ENCODE assay signal across 22 cellular contexts in genomic region chr15:38682363-38682762, GRCh38.
DNase-seq lines count a peak whose midpoint lies in the region; ATAC-seq, FAIRE-seq and TF ChIP-seq lines count a peak whose summit lies in the region.
"Had no signal": no experiment of that assay in that cellular context is flagged by ENCODE, and none has a peak within 500 bp of the region (broad histone marks: within the 10 kb centered on the region; RNA-seq: fewer than 3 reads in every experiment).

No MANE protein-coding gene starts in this region.

- H3K9me3 ChIP-seq in Loucy (ENCODE audit: insufficient read depth, low read depth, low read length) (no peaks in the 10 kb centered on the region), K562 (replicated peaks; ENCODE audit: control insufficient read depth, insufficient read depth, low read depth, low read length) (no peaks in the 10 kb centered on the region), vagina (no peaks in the 10 kb centered on the region)
- H3K9me3 ChIP-seq: SJCRH30 had no signal

- no peaks in the 10 kb centered on the region; the same call in 1 of the 2 replicates for H3F3A ChIP-seq in Loucy (ENCODE audit: low read depth)

- no peaks in the 10 kb centered on the region for H4K20me1 ChIP-seq in Loucy (ENCODE audit: insufficient read depth, low read length, poor library complexity, severe bottlenecking)
- H4K20me1 ChIP-seq in K562 (replicated peaks; ENCODE audit: control insufficient read depth, insufficient read depth, low read length), result no peaks in the 10 kb centered on the region

- no peak for ATAC-seq in stimulated activated naive CD8-positive, alpha-beta T cell treated with anti-CD3 and anti-CD28 coated beads, Interleukin-15, amount 100 ng/mL, for 72 hours
- ATAC-seq in K562, result no peak
- ATAC-seq: GM23338, HCT116 had no signal

- WGBS in K562 (ENCODE audit: insufficient coverage, low coverage, missing lambda C conversion rate), result 0% methylated on average over 3 of the region's 3 CpGs

- no peaks in the 10 kb centered on the region for H3K9me3 Mint-ChIP-seq in stimulated activated naive CD8-positive, alpha-beta T cell treated with anti-CD3 and anti-CD28 coated beads, Interleukin-15, Interleukin-2, amounts not matched to agents 100 ng/mL and 50 ng/mL, for 24 hours
- peaks cover 5 to 10% of the 10 kb centered on the region in 2 donors for H3K9me3 Mint-ChIP-seq in stimulated activated naive CD8-positive, alpha-beta T cell treated with anti-CD3 and anti-CD28 coated beads, Interleukin-15, amount 100 ng/mL, for 72 hours

- BruUV-seq in K562 (replicated peaks; lab: Mats Ljungman, UMichigan), result no TSS peak

- TF ChIP-seq POLR2A in K562 (conservative IDR thresholded peaks at IDR 0.05), result no peak
- TF ChIP-seq POLR2A in vagina (IDR thresholded peaks at IDR 0.05), result no peak

- H3K4me1 Mint-ChIP-seq in stimulated activated naive CD8-positive, alpha-beta T cell treated with anti-CD3 and anti-CD28 coated beads, Interleukin-15, Interleukin-2, amounts not matched to agents 100 ng/mL and 50 ng/mL, for 24 hours (ENCODE audit: low read depth), result peaks cover 60% of the 10 kb centered on the region
- peaks cover 81% of the 10 kb centered on the region for H3K4me1 Mint-ChIP-seq in stimulated activated naive CD8-positive, alpha-beta T cell treated with anti-CD3 and anti-CD28 coated beads, Interleukin-15, amount 100 ng/mL, for 72 hours

- intact Hi-C loops in K562 (cut with micrococcal nuclease) (loop anchor here (5.0 kb wide), 3 partner anchors 40 to 245 kb away; partner anchors contain the start of gene RASGRP1), vagina (cut with DNase I) (no loop called here)

- no peak overlapping the region for H3K4me3 Mint-ChIP-seq in stimulated activated naive CD8-positive, alpha-beta T cell treated with anti-CD3 and anti-CD28 coated beads, Interleukin-15, Interleukin-2, amounts not matched to agents 100 ng/mL and 50 ng/mL, for 24 hours
- H3K4me3 Mint-ChIP-seq in stimulated activated naive CD8-positive, alpha-beta T cell treated with anti-CD3 and anti-CD28 coated beads, Interleukin-15, amount 100 ng/mL, for 72 hours, result no peak overlapping the region
- H3K4me3 Mint-ChIP-seq: CD14-positive monocyte, GM23338 had no signal

- peak overlapping the region; percentile 54 for H3K9ac ChIP-seq in Loucy (ENCODE audit: low read depth, low read length, poor library complexity, severe bottlenecking)
- no peak overlapping the region for H3K9ac ChIP-seq in K562 (ENCODE audit: insufficient read depth in 1 of 2, low read depth in 2 of 2, low read length in 2 of 2)

- no peaks in the 10 kb centered on the region for H3K36me3 Mint-ChIP-seq in stimulated activated naive CD8-positive, alpha-beta T cell treated with anti-CD3 and anti-CD28 coated beads, Interleukin-15, Interleukin-2, amounts not matched to agents 100 ng/mL and 50 ng/mL, for 24 hours (ENCODE audit: low read depth)
- H3K36me3 Mint-ChIP-seq: CD14-positive monocyte had no signal

- no peaks in the 10 kb centered on the region for H3K79me2 ChIP-seq in Loucy (ENCODE audit: insufficient read depth, low read length)
- H3K79me2 ChIP-seq in K562 (ENCODE audit: control insufficient read depth, insufficient read depth, low read length), result no peaks in the 10 kb centered on the region

- CTCF ChIA-PET in K562 (lab: Yijun Ruan, JAX; ENCODE audit: low intra/inter-chr PET ratio), result interaction anchor here (0.6 to 1.2 kb wide), 2 partner anchors 687 to 813 kb away, joined by 3 read pairs; no protein-coding TSS in a partner anchor

- H3K4me2 ChIP-seq in Loucy (ENCODE audit: low read depth, low read length, poor library complexity, severe bottlenecking) (peak overlapping the region; percentile 39), K562 (ENCODE audit: insufficient read depth, low read length) (no peak overlapping the region)
- H3K4me2 ChIP-seq: GM23338, PC-9 had no signal

- DNase-seq in stimulated activated naive CD8-positive, alpha-beta T cell treated with anti-CD3 and anti-CD28 coated beads, Interleukin-15, amount 100 ng/mL, for 72 hours, result no peak
- DNase-seq in K562 (ENCODE audit: extremely low read depth in 1 of 4, low spot score in 3 of 4), result no peak
- DNase-seq in D721Med (ENCODE audit: insufficient read length, low spot score), result no peak
- DNase-seq in vagina (ENCODE audit: extremely low spot score in 2 of 2), result no peak
- DNase-seq in EL, result no peak
- DNase-seq: COR-L47, DMS153, MV-4-11, NCI-H1417, NCI-H187 treated with DMSO at 0.1 percent for 48 hours, NCI-H2227 treated with DMSO at 0.1 percent for 48 hours, NCI-H510A treated with DMSO at 0.1 percent for 48 hours, NCI-H774, PC-9, SJCRH30 had no signal

- no peak for TF ChIP-seq RAD21 in K562 (CRISPR knock-in tag; conservative IDR thresholded peaks at IDR 0.05 in 1 of 2, IDR thresholded peaks at IDR 0.05 in 1 of 2)

- H3K4me3 ChIP-seq in Loucy (ENCODE audit: low read length, poor library complexity, severe bottlenecking) (no peak overlapping the region), K562 (no peak overlapping the region), vagina (no peak overlapping the region)
- H3K4me3 ChIP-seq: GM23338, PC-9, SJCRH30 had no signal

- H3K27me3 ChIP-seq in Loucy (ENCODE audit: insufficient read depth, low read length, poor library complexity, severe bottlenecking), result no peaks in the 10 kb centered on the region
- H3K27me3 ChIP-seq in K562 (ENCODE audit: control insufficient read depth in 2 of 2, insufficient read depth in 2 of 2, low read length in 2 of 2), result peaks cover 0 to 2% of the 10 kb centered on the region in 2 experiments; a peak in 1 of 5 replicates
- H3K27me3 ChIP-seq in vagina, result no peaks in the 10 kb centered on the region

- no peak for FAIRE-seq in K562 (lab: Jason Lieb, UNC)
- FAIRE-seq in D721Med (lab: Jason Lieb, UNC), result no peak
- FAIRE-seq: GM12891, HTR-8/SVneo had no signal

- H2AFZ ChIP-seq in Loucy (ENCODE audit: low read length), result 0 out of 2 replicates have a peak overlapping the region, but pooled peaks have one; percentile 26
- H2AFZ ChIP-seq in K562 (ENCODE audit: low read depth, low read length), result no peak overlapping the region
- H2AFZ ChIP-seq: GM23338, PC-9 had no signal

- H3K4me1 ChIP-seq in Loucy (ENCODE audit: insufficient read depth, low read length, poor library complexity, severe bottlenecking) (peaks cover 50% of the 10 kb centered on the region), K562 (replicated peaks in 1 of 2; ENCODE audit: control insufficient read depth in 2 of 2, insufficient read depth in 2 of 2, low read length in 2 of 2) (no peaks in the 10 kb centered on the region), vagina (no peaks in the 10 kb centered on the region)
- H3K4me1 ChIP-seq: SJCRH30 had no signal

- no peak for TF ChIP-seq EP300 in K562 (IDR thresholded peaks at IDR 0.05; ENCODE audit: low read length)

- POLR2A ChIA-PET in K562 (lab: Yijun Ruan, JAX), result interaction anchor here (1.0 to 1.1 kb wide), 2 partner anchors 10 to 17 kb away, joined by 3 read pairs; no protein-coding TSS in a partner anchor

- TF ChIP-seq CTCF in Loucy (conservative IDR thresholded peaks at IDR 0.05; ENCODE audit: low read length) (no peak), K562 (IDR thresholded peaks at IDR 0.05 in 2 of 3, conservative IDR thresholded peaks at IDR 0.05 in 1 of 3; ENCODE audit: insufficient read depth in 2 of 3, low read depth in 1 of 3, low read length in 3 of 3) (no peak), D721Med (IDR thresholded peaks at IDR 0.05; ENCODE audit: insufficient read depth, missing control alignments) (no peak), vagina (IDR thresholded peaks at IDR 0.05) (no peak)

- no peaks in the 10 kb centered on the region for H3K9me2 ChIP-seq in Loucy (replicated peaks; ENCODE audit: low read depth, low read length)

- H3K27me3 Mint-ChIP-seq in stimulated activated naive CD8-positive, alpha-beta T cell treated with anti-CD3 and anti-CD28 coated beads, Interleukin-15, Interleukin-2, amounts not matched to agents 100 ng/mL and 50 ng/mL, for 24 hours, result no peaks in the 10 kb centered on the region
- H3K27me3 Mint-ChIP-seq in stimulated activated naive CD8-positive, alpha-beta T cell treated with anti-CD3 and anti-CD28 coated beads, Interleukin-15, amount 100 ng/mL, for 72 hours, result no peaks in the 10 kb centered on the region

- peak overlapping the region; percentile 73 for H3K27ac Mint-ChIP-seq in stimulated activated naive CD8-positive, alpha-beta T cell treated with anti-CD3 and anti-CD28 coated beads, Interleukin-15, Interleukin-2, amounts not matched to agents 100 ng/mL and 50 ng/mL, for 24 hours
- H3K27ac Mint-ChIP-seq in stimulated activated naive CD8-positive, alpha-beta T cell treated with anti-CD3 and anti-CD28 coated beads, Interleukin-15, amount 100 ng/mL, for 72 hours, result no peak overlapping the region
- H3K27ac Mint-ChIP-seq: CD14-positive monocyte, GM23338 had no signal

- no peak overlapping the region for H3K27ac ChIP-seq in K562 (ENCODE audit: extremely low read depth, low read depth, low read length)
- H3K27ac ChIP-seq in vagina, result no peak overlapping the region
- H3K27ac ChIP-seq: PC-9, SJCRH30 had no signal

- in situ Hi-C loops in K562 (cut with MboI), result no loop called here

- H3K36me3 ChIP-seq in Loucy (ENCODE audit: insufficient read depth, low read length) (no peaks in the 10 kb centered on the region), K562 (ENCODE audit: control insufficient read depth, insufficient read depth, low read length) (no peaks in the 10 kb centered on the region), vagina (no peaks in the 10 kb centered on the region)
- H3K36me3 ChIP-seq: SJCRH30 had no signal

- no peaks in the 10 kb centered on the region for H3K9me1 ChIP-seq in K562 (ENCODE audit: control insufficient read depth, insufficient read depth, low read length)

TF ChIP-seq in K562, 482 proteins besides CTCF, POLR2A, EP300 and RAD21:
- peak; percentile 65 for TF ChIP-seq ZNF316 (IDR thresholded peaks at IDR 0.05)
- TF ChIP-seq ETS1 (conservative IDR thresholded peaks at IDR 0.05; ENCODE audit: control insufficient read depth, low read depth, low read length), result no peak
- peak; percentile 31; the same call in 1 of the 2 replicates for TF ChIP-seq C11orf30 (IDR thresholded peaks at IDR 0.05; ENCODE audit: low read depth)
- TF ChIP-seq FOXJ3 (CRISPR knock-in tag; IDR thresholded peaks at IDR 0.05), result no peak
TF ChIP-seq in K562: peak in this region for 2.
